In genomic region chr22:19555651-19556050, GRCh38 we compare ENCODE assay signal across 27 cellular contexts. TPM values are rescaled to one million over a fixed set of nuclear protein-coding genes. Genes with fewer than 3 reads are reported as not detected.
"Had no signal": no experiment of that assay in that cellular context is flagged by ENCODE, and none has a peak within 500 bp of the region (broad histone marks: within the 10 kb centered on the region; RNA-seq: fewer than 3 reads in every experiment).

No MANE protein-coding gene starts in this region.

- H3K9me3 ChIP-seq: pancreas, psoas muscle, sigmoid colon, testis, transverse colon, vagina had no signal

- H3K4me1 ChIP-seq: pancreas, psoas muscle, sigmoid colon, testis, transverse colon, vagina had no signal

- H3K4me2 ChIP-seq: smooth muscle cell had no signal

- H3K4me3 Mint-ChIP-seq: activated B cell treated with CpG ODN at 0.5 μM for 24 hours; activated CD8-positive, alpha-beta memory T cell treated with anti-CD3 and anti-CD28 coated beads, Interleukin-2, amount 10 ng/mL, durations not matched to agents 7 days and 5 days; activated CD8-positive, alpha-beta T cell treated with anti-CD3 and anti-CD28 coated beads, Interleukin-2, amount 10 ng/mL, durations not matched to agents 7 days and 5 days; activated naive CD8-positive, alpha-beta T cell; mesothelial cell of epicardium; naive thymus-derived CD4-positive, alpha-beta T cell; stimulated activated naive B cell treated with anti-CD40 and anti-IgM and Interleukin-4, amounts not matched to agents 10 μg/mL and 1 μg/mL and 100 μg/mL, for 72 hours had no signal

- H3K27me3 Mint-ChIP-seq: activated naive CD8-positive, alpha-beta T cell had no signal

- DNase-seq: activated B cell treated with CpG ODN at 0.5 μM for 24 hours; activated CD8-positive, alpha-beta memory T cell treated with anti-CD3 and anti-CD28 coated beads, Interleukin-2, amount 10 ng/mL, durations not matched to agents 7 days and 5 days; activated CD8-positive, alpha-beta T cell treated with anti-CD3 and anti-CD28 coated beads, Interleukin-2, amount 10 ng/mL, durations not matched to agents 7 days and 5 days; activated naive CD4-positive, alpha-beta T cell treated with Interleukin-2 at 50 U/mL for 16 hours; activated T-cell treated with anti-CD3 and anti-CD28 coated beads, Interleukin-2, amount 50 U/mL, for 48 hours; anterior cingulate cortex; effector CD8-positive, alpha-beta T cell; islet precursor cell; left cardiac atrium; left ventricle myocardium superior; mammary epithelial cell; naive thymus-derived CD4-positive, alpha-beta T cell; nucleus accumbens; psoas muscle; stimulated activated CD4-positive, alpha-beta T cell treated with anti-CD3 and anti-CD28 coated beads, Interleukin-15, amount 100 ng/mL, for 24 hours; stimulated activated CD4-positive, alpha-beta T cell treated with anti-CD3 and anti-CD28 coated beads, Interleukin-2, amount 100 ng/mL, for 24 hours; stimulated activated naive B cell treated with anti-CD40 and anti-IgM and Interleukin-4, amounts not matched to agents 10 μg/mL and 1 μg/mL and 100 μg/mL, for 72 hours; T-helper 2 cell; testis; transverse colon had no signal

- H3K27me3 ChIP-seq: pancreas, sigmoid colon, testis, transverse colon, vagina had no signal

- H3K27ac Mint-ChIP-seq: activated B cell treated with CpG ODN at 0.5 μM for 24 hours; activated CD8-positive, alpha-beta memory T cell treated with anti-CD3 and anti-CD28 coated beads, Interleukin-2, amount 10 ng/mL, durations not matched to agents 7 days and 5 days; activated CD8-positive, alpha-beta T cell treated with anti-CD3 and anti-CD28 coated beads, Interleukin-2, amount 10 ng/mL, durations not matched to agents 7 days and 5 days; activated naive CD8-positive, alpha-beta T cell; activated T-helper 2 cell treated with anti-CD3 and anti-CD28 coated beads, Interferon-gamma antibody, Interleukin-2, Interleukin-4, amounts not matched to agents 10 μg/mL and 5 μg/mL and 100 μg/mL, durations not matched to agents 14 hours and 24 hours and 36 hours; mesothelial cell of epicardium; stimulated activated naive B cell treated with anti-CD40 and anti-IgM and Interleukin-4, amounts not matched to agents 10 μg/mL and 1 μg/mL and 100 μg/mL, for 72 hours had no signal

- H3K36me3 Mint-ChIP-seq: activated CD8-positive, alpha-beta memory T cell treated with anti-CD3 and anti-CD28 coated beads, Interleukin-2, amount 10 ng/mL, durations not matched to agents 7 days and 5 days; mesothelial cell of epicardium; stimulated activated naive B cell treated with anti-CD40 and anti-IgM and Interleukin-4, amounts not matched to agents 10 μg/mL and 1 μg/mL and 100 μg/mL, for 72 hours had no signal

- H3K4me3 ChIP-seq: pancreas, psoas muscle, sigmoid colon, smooth muscle cell, testis, transverse colon, vagina had no signal

- H3K9me3 Mint-ChIP-seq: activated B cell treated with CpG ODN at 0.5 μM for 24 hours; stimulated activated naive B cell treated with anti-CD40 and anti-IgM and Interleukin-4, amounts not matched to agents 10 μg/mL and 1 μg/mL and 100 μg/mL, for 72 hours had no signal

- H3K36me3 ChIP-seq: pancreas, sigmoid colon, transverse colon, vagina had no signal

- H3K4me1 Mint-ChIP-seq: activated B cell treated with CpG ODN at 0.5 μM for 24 hours; activated CD8-positive, alpha-beta memory T cell treated with anti-CD3 and anti-CD28 coated beads, Interleukin-2, amount 10 ng/mL, durations not matched to agents 7 days and 5 days; stimulated activated naive B cell treated with anti-CD40 and anti-IgM and Interleukin-4, amounts not matched to agents 10 μg/mL and 1 μg/mL and 100 μg/mL, for 72 hours had no signal

- ATAC-seq: activated CD8-positive, alpha-beta memory T cell treated with anti-CD3 and anti-CD28 coated beads, Interleukin-2, amount 10 ng/mL, durations not matched to agents 7 days and 5 days; activated CD8-positive, alpha-beta T cell treated with anti-CD3 and anti-CD28 coated beads, Interleukin-2, amount 10 ng/mL, durations not matched to agents 7 days and 5 days; left cardiac atrium; left ventricle myocardium superior; naive thymus-derived CD4-positive, alpha-beta T cell; psoas muscle; stimulated activated naive B cell treated with anti-CD40 and anti-IgM and Interleukin-4, amounts not matched to agents 10 μg/mL and 1 μg/mL and 100 μg/mL, for 72 hours had no signal

- H3K27ac ChIP-seq: pancreas, psoas muscle, sigmoid colon, testis, transverse colon, vagina had no signal

RNA-seq across cellular contexts. Expression of gene CLDN5, which starts 31.4 kb away (rescaled TPM):
- total RNA-seq: activated B cell treated with CpG ODN at 0.5 μM for 24 hours; activated CD8-positive, alpha-beta memory T cell treated with anti-CD3 and anti-CD28 coated beads, Interleukin-2, amount 10 ng/mL, durations not matched to agents 7 days and 5 days; activated CD8-positive, alpha-beta T cell treated with anti-CD3 and anti-CD28 coated beads, Interleukin-2, amount 10 ng/mL, durations not matched to agents 7 days and 5 days; mammary epithelial cell; mesothelial cell of epicardium; smooth muscle cell had no signal
